In genomic region chr1:36161656-36162531, GRCh38 we compare ENCODE assay signal across 8 cellular contexts. TPM values are rescaled to one million over a fixed set of nuclear protein-coding genes. Genes with fewer than 3 reads are reported as not detected.
A peak's percentile ranks its signal among the peaks of the same experiment; 100 is the strongest.
DNase-seq lines count a peak whose midpoint lies in the region; ATAC-seq and TF ChIP-seq lines count a peak whose summit lies in the region.

No MANE protein-coding gene starts in this region.

- no peaks in the 10 kb centered on the region for H3K9me3 ChIP-seq in SU-DHL-6 (ENCODE audit: insufficient read depth, low read length)
- H3K9me3 ChIP-seq in body of pancreas: no peaks in the 10 kb centered on the region

- peak in 2 of 3 donors; percentile 27 to 52 for TF ChIP-seq POLR2A in body of pancreas (IDR thresholded peaks at IDR 0.05)

- intact Hi-C loops in Right ventricle myocardium inferior (cut with DNase I): no loop called here
- intact Hi-C loops in cardiac septum (cut with DNase I): no loop called here
- intact Hi-C loops in body of pancreas (cut with DNase I): no loop called here

- H3K4me2 ChIP-seq in SU-DHL-6 (ENCODE audit: low read depth, low read length, poor library complexity, severe bottlenecking): peak overlapping the region; percentile 5

- WGBS in body of pancreas, 2 donors: 39 to 53% methylated on average over 14 of the region's 14 CpGs

- peaks cover 4% of the 10 kb centered on the region; the same call in 1 of the 2 replicates for H3F3A ChIP-seq in SU-DHL-6 (ENCODE audit: insufficient read depth)

- TF ChIP-seq CTCF in SU-DHL-6 (IDR thresholded peaks at IDR 0.05; ENCODE audit: insufficient read depth, low read length, poor library complexity, severe bottlenecking) (no peak), body of pancreas (IDR thresholded peaks at IDR 0.05) (no peak)

- H3K9ac ChIP-seq in SU-DHL-6 (ENCODE audit: low read length): peak overlapping the region; percentile 16; the same call in 1 of the 2 replicates

- no peaks in the 10 kb centered on the region for H3K9me2 ChIP-seq in SU-DHL-6 (replicated peaks; ENCODE audit: insufficient read depth, low read length)

- peak overlapping the region; percentile 16; the same call in 1 of the 2 replicates for H3K27ac ChIP-seq in SU-DHL-6 (ENCODE audit: low read depth, low read length)
- peak overlapping the region; percentile 68 to 82 (median 72) for H3K27ac ChIP-seq in body of pancreas
- peak overlapping the region; percentile 97 for H3K27ac ChIP-seq in layer of hippocampus (ENCODE audit: low read depth, low read length)

- peaks cover 63% of the 10 kb centered on the region for H3K4me1 ChIP-seq in body of pancreas

- H3K36me3 Mint-ChIP-seq in stimulated activated memory B cell treated with anti-CD40 and anti-IgM and Interleukin-4, amounts not matched to agents 10 μg/mL and 1 μg/mL and 100 μg/mL, for 72 hours: peaks cover 14% of the 10 kb centered on the region

- H3K36me3 ChIP-seq in SU-DHL-6 (ENCODE audit: low read length) (no peaks in the 10 kb centered on the region), body of pancreas (replicated peaks in 1 of 2; ENCODE audit: insufficient read depth in 1 of 2, low read depth in 2 of 2) (no peaks in the 10 kb centered on the region)

- H3K4me3 ChIP-seq in SU-DHL-6 (ENCODE audit: insufficient read depth, low read length, poor library complexity, severe bottlenecking): no peak overlapping the region
- H3K4me3 ChIP-seq in body of pancreas: no peak overlapping the region

- no peak overlapping the region for H2AFZ ChIP-seq in SU-DHL-6 (ENCODE audit: low read depth, low read length, severe bottlenecking)

- no peaks in the 10 kb centered on the region for H4K20me1 ChIP-seq in SU-DHL-6 (ENCODE audit: low read depth, low read length)

- H3K4me3 Mint-ChIP-seq in stimulated activated memory B cell treated with anti-CD40 and anti-IgM and Interleukin-4, amounts not matched to agents 10 μg/mL and 1 μg/mL and 100 μg/mL, for 72 hours: peak overlapping the region; percentile 79

- ATAC-seq in Right ventricle myocardium inferior: peak; percentile 26
- ATAC-seq in body of pancreas: peak; percentile 74
- peak; percentile 90 for ATAC-seq in stimulated activated memory B cell treated with anti-CD40 and anti-IgM and Interleukin-4, amounts not matched to agents 10 μg/mL and 1 μg/mL and 100 μg/mL, for 72 hours
- ATAC-seq in GM19351 (IDR thresholded peaks at IDR 0.05; ENCODE audit: unreplicated experiment): no peak

- H3K27me3 ChIP-seq in SU-DHL-6 (ENCODE audit: low read length) (no peaks in the 10 kb centered on the region), body of pancreas (no peaks in the 10 kb centered on the region), layer of hippocampus (ENCODE audit: control insufficient read depth, insufficient read depth, low read length) (no peaks in the 10 kb centered on the region)

- H3K4me1 Mint-ChIP-seq in stimulated activated memory B cell treated with anti-CD40 and anti-IgM and Interleukin-4, amounts not matched to agents 10 μg/mL and 1 μg/mL and 100 μg/mL, for 72 hours: peaks cover 74% of the 10 kb centered on the region

- no peaks in the 10 kb centered on the region for H3K27me3 Mint-ChIP-seq in stimulated activated memory B cell treated with anti-CD40 and anti-IgM and Interleukin-4, amounts not matched to agents 10 μg/mL and 1 μg/mL and 100 μg/mL, for 72 hours

- H3K27ac Mint-ChIP-seq in stimulated activated memory B cell treated with anti-CD40 and anti-IgM and Interleukin-4, amounts not matched to agents 10 μg/mL and 1 μg/mL and 100 μg/mL, for 72 hours: peak overlapping the region; percentile 94

- peaks cover 65% of the 10 kb centered on the region for H3K79me2 ChIP-seq in SU-DHL-6 (ENCODE audit: insufficient read depth, low read length)

- no peaks in the 10 kb centered on the region for H3K9me3 Mint-ChIP-seq in stimulated activated memory B cell treated with anti-CD40 and anti-IgM and Interleukin-4, amounts not matched to agents 10 μg/mL and 1 μg/mL and 100 μg/mL, for 72 hours

- no peak for DNase-seq in Right ventricle myocardium inferior (ENCODE audit: missing footprints)
- DNase-seq in cardiac septum (ENCODE audit: low spot score): no peak
- peak; percentile 44 to 69 (median 58) for DNase-seq in body of pancreas
- DNase-seq in NCI-H1105 treated with DMSO at 0.1 percent for 48 hours (lab: John Stamatoyannopoulos, UW): no peak

RNA-seq across cellular contexts. Expression of gene MAP7D1, which starts 5.9 kb away (rescaled TPM):
- total RNA-seq in Right ventricle myocardium inferior (383 TPM), cardiac septum (262 TPM), body of pancreas (10 to 100 TPM; 32.9 to 97.2 TPM)

RNA-seq across cellular contexts. Expression of gene TRAPPC3, which starts 12.6 kb away (rescaled TPM):
- total RNA-seq in Right ventricle myocardium inferior (53.9 TPM), cardiac septum (47.9 TPM), body of pancreas (10 to 100 TPM; 45.7 to 71.5 TPM)

RNA-seq across cellular contexts. Expression of gene COL8A2, which starts 36.9 kb away (rescaled TPM):
- total RNA-seq in Right ventricle myocardium inferior: 1.0 TPM
- total RNA-seq in cardiac septum: 1.7 TPM
- 1 to 10 TPM; 1.3 to 1.6 TPM for total RNA-seq in body of pancreas

Comparison
In these comparisons a context has a peak if more than half of its experiments do, and no peak if none do; other contexts are left out.
1. DNase-seq: peak in body of pancreas (4 of 4); none in Right ventricle myocardium inferior (single experiment), cardiac septum (single experiment) and NCI-H1105 treated with DMSO at 0.1 percent for 48 hours (single experiment).
2. H3K27ac ChIP-seq: peak in every context shown above with its lines; median percentile 97 in layer of hippocampus; 72 in body of pancreas; 16 in SU-DHL-6.